29 cellular contexts compared by ENCODE assay signal in genomic region chr5:112083623-112084022, GRCh38.
"Had no signal": no experiment of that assay in that cellular context is flagged by ENCODE, and none has a peak within 500 bp of the region (broad histone marks: within the 10 kb centered on the region; RNA-seq: fewer than 3 reads in every experiment).

No MANE protein-coding gene starts in this region.

- H3K27ac Mint-ChIP-seq: dendritic cell treated with granulocyte-macrophage colony-stimulating factor and Interleukin-4, amounts not matched to agents 40 ng/mL and 50 ng/mL, for 4 days; endodermal cell; mesothelial cell of epicardium; naive B cell; nephron; neural progenitor cell; progenitor cell of endocrine pancreas; stimulated activated naive CD8-positive, alpha-beta T cell treated with anti-CD3 and anti-CD28 coated beads, Interleukin-15, amount 100 ng/mL, for 72 hours had no signal

- H3K36me3 Mint-ChIP-seq: mesothelial cell of epicardium, naive B cell, neural progenitor cell had no signal

- DNase-seq: colonic mucosa; effector CD8-positive, alpha-beta T cell; endodermal cell; heart left ventricle; hippocampal formation; left cardiac atrium; left lung; mucosa of descending colon; naive B cell; right lobe of liver; stimulated activated CD4-positive, alpha-beta T cell treated with anti-CD3 and anti-CD28 coated beads, Interleukin-12 subunit alpha, Interleukin-12 subunit beta, amount 100 ng/mL, for 4 hours; stimulated activated CD4-positive, alpha-beta T cell treated with anti-CD3 and anti-CD28 coated beads, Interleukin-1b, Interleukin-23, amount 100 ng/mL, for 48 hours; stimulated activated CD4-positive, alpha-beta T cell treated with anti-CD3 and anti-CD28 coated beads, Interleukin-4, amount 100 ng/mL, for 1 hour; stimulated activated CD8-positive, alpha-beta memory T cell treated with anti-CD3 and anti-CD28 coated beads, Interleukin-4, amount 100 ng/mL, for 48 hours; stimulated activated naive CD4-positive, alpha-beta T cell; stimulated activated naive CD8-positive, alpha-beta T cell treated with anti-CD3 and anti-CD28 coated beads, Interleukin-15, amount 100 ng/mL, for 72 hours; transverse colon; upper lobe of right lung; uterus had no signal

- H3K27me3 Mint-ChIP-seq: dendritic cell treated with granulocyte-macrophage colony-stimulating factor and Interleukin-4, amounts not matched to agents 40 ng/mL and 50 ng/mL, for 4 days; progenitor cell of endocrine pancreas; stimulated activated naive CD8-positive, alpha-beta T cell treated with anti-CD3 and anti-CD28 coated beads, Interleukin-15, amount 100 ng/mL, for 72 hours had no signal

- H3K4me1 Mint-ChIP-seq: endodermal cell; naive B cell; nephron; neural progenitor cell; stimulated activated naive CD8-positive, alpha-beta T cell treated with anti-CD3 and anti-CD28 coated beads, Interleukin-15, amount 100 ng/mL, for 72 hours had no signal

- H3K27ac ChIP-seq: colonic mucosa, esophagus muscularis mucosa, gastroesophageal sphincter, heart left ventricle, left lung, neural progenitor cell, parathyroid adenoma, right lobe of liver, suprapubic skin, transverse colon, upper lobe of right lung, uterus had no signal

- H3K4me1 ChIP-seq: colonic mucosa, esophagus muscularis mucosa, gastroesophageal sphincter, heart left ventricle, left lung, parathyroid adenoma, right lobe of liver, suprapubic skin, transverse colon, upper lobe of right lung, uterus had no signal

- H3K9me3 Mint-ChIP-seq: dendritic cell treated with granulocyte-macrophage colony-stimulating factor and Interleukin-4, amounts not matched to agents 40 ng/mL and 50 ng/mL, for 4 days; endodermal cell; neural progenitor cell; stimulated activated naive CD8-positive, alpha-beta T cell treated with anti-CD3 and anti-CD28 coated beads, Interleukin-15, amount 100 ng/mL, for 72 hours had no signal

- H3K4me3 ChIP-seq: colonic mucosa, esophagus muscularis mucosa, gastroesophageal sphincter, heart left ventricle, left lung, mucosa of descending colon, neural progenitor cell, right lobe of liver, smooth muscle cell, suprapubic skin, transverse colon, upper lobe of right lung, uterus had no signal

- H3K27me3 ChIP-seq: colonic mucosa, esophagus muscularis mucosa, gastroesophageal sphincter, heart left ventricle, left lung, neural progenitor cell, right lobe of liver, suprapubic skin, transverse colon, upper lobe of right lung, uterus had no signal

- ATAC-seq: gastroesophageal sphincter; heart left ventricle; left cardiac atrium; left lung; mucosa of descending colon; right lobe of liver; stimulated activated naive CD8-positive, alpha-beta T cell treated with anti-CD3 and anti-CD28 coated beads, Interleukin-15, amount 100 ng/mL, for 72 hours; upper lobe of right lung had no signal

- H3K36me3 ChIP-seq: colonic mucosa, esophagus muscularis mucosa, gastroesophageal sphincter, heart left ventricle, left lung, neural progenitor cell, right lobe of liver, suprapubic skin, transverse colon, upper lobe of right lung, uterus had no signal

- H3K4me3 Mint-ChIP-seq: dendritic cell treated with granulocyte-macrophage colony-stimulating factor and Interleukin-4, amounts not matched to agents 40 ng/mL and 50 ng/mL, for 4 days; endodermal cell; mesothelial cell of epicardium; naive B cell; nephron; neural progenitor cell; stimulated activated naive CD8-positive, alpha-beta T cell treated with anti-CD3 and anti-CD28 coated beads, Interleukin-15, amount 100 ng/mL, for 72 hours had no signal

- H3K9me3 ChIP-seq: colonic mucosa, esophagus muscularis mucosa, gastroesophageal sphincter, heart left ventricle, left lung, mucosa of descending colon, right lobe of liver, suprapubic skin, transverse colon, upper lobe of right lung, uterus had no signal
